8 cellular contexts compared by ENCODE assay signal in the genomic region with DNA sequence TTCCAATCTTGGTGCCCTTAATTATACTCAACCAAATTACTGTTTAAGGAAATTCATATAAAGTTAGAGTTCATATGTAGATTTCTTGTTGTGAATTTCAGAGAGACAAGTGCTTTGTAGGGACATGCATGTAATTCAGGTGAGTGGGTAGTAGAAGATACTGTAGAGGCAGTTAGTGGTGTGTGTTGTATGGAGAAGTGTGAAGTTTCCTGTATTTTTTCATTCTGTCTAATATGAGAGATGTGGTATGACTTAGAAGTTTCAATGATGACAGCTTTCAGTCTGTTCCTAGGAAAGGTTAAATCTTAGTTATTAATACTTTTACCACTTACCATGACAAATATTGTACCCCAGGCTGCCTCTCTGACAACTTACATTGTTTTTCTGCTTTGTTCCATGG.
"Had no signal": no experiment of that assay in that cellular context is flagged by ENCODE, and none has a peak within 500 bp of the region (broad histone marks: within the 10 kb centered on the region; RNA-seq: fewer than 3 reads in every experiment).

No MANE protein-coding gene starts in this region.

- FAIRE-seq: H1, H54, HTR-8/SVneo, K562 had no signal

- ATAC-seq: K562 had no signal

- DNase-seq: H9, HCEC 1CT, IMR-90, KG1 had no signal

- H3K27ac Mint-ChIP-seq: H9 had no signal

- H3K4me3 Mint-ChIP-seq: H9 had no signal

- H3K4me3 ChIP-seq: K562 had no signal
